In genomic region chr7:179209-179681, GRCh38 we compare ENCODE assay signal across 26 cellular contexts. TPM values are rescaled to one million over a fixed set of nuclear protein-coding genes. Genes with fewer than 3 reads are reported as not detected.
DNase-seq lines count a peak whose midpoint lies in the region; ATAC-seq and TF ChIP-seq lines count a peak whose summit lies in the region.
"Had no signal": no experiment of that assay in that cellular context is flagged by ENCODE, and none has a peak within 500 bp of the region (broad histone marks: within the 10 kb centered on the region; RNA-seq: fewer than 3 reads in every experiment).

No MANE protein-coding gene starts in this region.

- H2AFZ ChIP-seq in GM23338 = 0 out of 2 replicates have a peak overlapping the region, but pooled peaks have one; percentile 14

- H3K9ac ChIP-seq in adipocyte (ENCODE audit: low read length) = peak overlapping the region; percentile 11

- no peaks in the 10 kb centered on the region for H3K36me3 ChIP-seq in GM23338 (ENCODE audit: insufficient read depth)
- H3K36me3 ChIP-seq in adipocyte (ENCODE audit: control insufficient read depth, insufficient read depth, low read length, severe bottlenecking) = no peaks in the 10 kb centered on the region
- H3K36me3 ChIP-seq: BE2C had no signal

- H3K27ac Mint-ChIP-seq in GM23338 = peak overlapping the region; percentile 65; the same call in 1 of the 2 replicates
- H3K27ac Mint-ChIP-seq in activated CD4-positive, alpha-beta T cell treated with anti-CD3 and anti-CD28 coated beads, Interleukin-2, amount 10 ng/mL, durations not matched to agents 24 days and 14 days = no peak overlapping the region
- H3K27ac Mint-ChIP-seq: activated CD4-positive, alpha-beta T cell treated with anti-CD3 and anti-CD28 coated beads, Interleukin-2, amount 10 ng/mL, durations not matched to agents 7 days and 5 days; naive B cell; T-helper 2 cell treated with Interferon-gamma antibody and Interleukin-4, amounts not matched to agents 5 μg/mL and 100 μg/mL, for 36 hours had no signal

- ATAC-seq in GM23338 (no peak), right cardiac atrium (peak; percentile 63 to 81), sciatic nerve (peak; percentile 77)
- ATAC-seq: K562, SK-N-SH treated with all-trans-retinoic acid at 6 μM for 48 hours had no signal

- H3K4me2 ChIP-seq in GM23338 = no peak overlapping the region

- no peaks in the 10 kb centered on the region; the same call in 2 of the 3 replicates for H3K9me3 Mint-ChIP-seq in GM23338
- H3K9me3 Mint-ChIP-seq in activated CD4-positive, alpha-beta T cell treated with anti-CD3 and anti-CD28 coated beads, Interleukin-2, amount 10 ng/mL, durations not matched to agents 24 days and 14 days = no peaks in the 10 kb centered on the region
- H3K9me3 Mint-ChIP-seq: activated CD4-positive, alpha-beta T cell treated with anti-CD3 and anti-CD28 coated beads, Interleukin-2, amount 10 ng/mL, durations not matched to agents 7 days and 5 days; T-helper 2 cell treated with Interferon-gamma antibody and Interleukin-4, amounts not matched to agents 5 μg/mL and 100 μg/mL, for 36 hours had no signal

- H3K9me3 ChIP-seq in adipocyte (ENCODE audit: control insufficient read depth, low read length) = no peaks in the 10 kb centered on the region
- no peaks in the 10 kb centered on the region for H3K9me3 ChIP-seq in right cardiac atrium (ENCODE audit: control insufficient read depth, low read length)
- H3K9me3 ChIP-seq: BE2C had no signal

- H3K4me3 ChIP-seq in GM23338 (no peak overlapping the region), adipocyte (ENCODE audit: low read length) (no peak overlapping the region), right cardiac atrium (ENCODE audit: low read length) (no peak overlapping the region)
- H3K4me3 ChIP-seq: K562 had no signal

- no peak for DNase-seq in GM23338 (ENCODE audit: low spot score)
- DNase-seq in adipocyte (ENCODE audit: low read depth) = no peak
- peak in 2 of 3 donors; percentile 77 to 85 for DNase-seq in right cardiac atrium
- DNase-seq in sciatic nerve (ENCODE audit: low spot score) = no peak
- no peak for DNase-seq in activated CD4-positive, alpha-beta T cell treated with anti-CD3 and anti-CD28 coated beads for 4 hours
- no peak for DNase-seq in activated CD4-positive, alpha-beta T cell treated with anti-CD3 and anti-CD28 coated beads, Interleukin-2, amount 10 ng/mL, durations not matched to agents 24 days and 14 days
- DNase-seq in activated gamma-delta T cell treated with Interleukin-2 at 50 U/mL for 16 hours = no peak
- DNase-seq in hippocampal formation (lab: John Stamatoyannopoulos, UW) = no peak
- DNase-seq: ACHN; activated CD4-positive, alpha-beta T cell treated with anti-CD3 and anti-CD28 coated beads, Interleukin-2, amount 10 ng/mL, durations not matched to agents 7 days and 5 days; activated naive CD4-positive, alpha-beta T cell treated with Interleukin-2 at 50 U/mL for 16 hours; activated T-cell treated with anti-CD3 and anti-CD28 coated beads, Interleukin-2, amount 50 U/mL, for 48 hours; BE2C; effector memory CD4-positive, alpha-beta T cell; GDM1; H7; mesenchymal stem cell; naive B cell; NCI-H2081 treated with DMSO at 0.1 percent for 48 hours; occipital lobe; stimulated activated CD4-positive, alpha-beta T cell treated with anti-CD3 and anti-CD28 coated beads, Interleukin-2, amount 100 ng/mL, for 48 hours had no signal

- H3F3A ChIP-seq in GM23338 (replicated peaks; ENCODE audit: low read depth) = no peaks in the 10 kb centered on the region

- no peak for TF ChIP-seq CTCF in GM23338 (conservative IDR thresholded peaks at IDR 0.05; ENCODE audit: low read depth in 2 of 2)

- intact Hi-C loops in right cardiac atrium (cut with DNase I) (no loop called here), sciatic nerve (cut with DNase I) (no loop called here)
- intact Hi-C loops in activated CD4-positive, alpha-beta T cell treated with anti-CD3 and anti-CD28 coated beads, Interleukin-2, amount 10 ng/mL, durations not matched to agents 24 days and 14 days (cut with micrococcal nuclease) = no loop called here

- H3K79me2 ChIP-seq in GM23338 (replicated peaks; ENCODE audit: insufficient read depth) = no peaks in the 10 kb centered on the region

- H3K9me2 ChIP-seq in GM23338 (ENCODE audit: insufficient read depth) = no peaks in the 10 kb centered on the region

- no peaks in the 10 kb centered on the region for H3K27me3 ChIP-seq in GM23338 (ENCODE audit: insufficient read depth)
- peaks cover 33% of the 10 kb centered on the region for H3K27me3 ChIP-seq in adipocyte (replicated peaks; ENCODE audit: control insufficient read depth, insufficient read depth, low read length)
- no peaks in the 10 kb centered on the region for H3K27me3 ChIP-seq in right cardiac atrium (ENCODE audit: control insufficient read depth, insufficient read depth)
- H3K27me3 ChIP-seq: BE2C had no signal

- H3K27ac ChIP-seq in GM23338 (ENCODE audit: low read depth) = no peak overlapping the region
- H3K27ac ChIP-seq in right cardiac atrium (ENCODE audit: low read length) = no peak overlapping the region
- H3K27ac ChIP-seq: VCaP had no signal

- H3K36me3 Mint-ChIP-seq in GM23338 (ENCODE audit: low read depth) = no peaks in the 10 kb centered on the region
- H3K36me3 Mint-ChIP-seq in activated CD4-positive, alpha-beta T cell treated with anti-CD3 and anti-CD28 coated beads, Interleukin-2, amount 10 ng/mL, durations not matched to agents 24 days and 14 days (ENCODE audit: low read depth) = no peaks in the 10 kb centered on the region
- H3K36me3 Mint-ChIP-seq: naive B cell had no signal

- H4K20me1 ChIP-seq in GM23338 (replicated peaks; ENCODE audit: insufficient read depth) = no peaks in the 10 kb centered on the region

- WGBS in right cardiac atrium = 55% methylated on average over 19 of the region's 19 CpGs

- H3K4me3 Mint-ChIP-seq in GM23338 = no peak overlapping the region; the same call in 2 of the 3 replicates
- no peak overlapping the region for H3K4me3 Mint-ChIP-seq in activated CD4-positive, alpha-beta T cell treated with anti-CD3 and anti-CD28 coated beads, Interleukin-2, amount 10 ng/mL, durations not matched to agents 24 days and 14 days
- H3K4me3 Mint-ChIP-seq: activated CD4-positive, alpha-beta T cell treated with anti-CD3 and anti-CD28 coated beads, Interleukin-2, amount 10 ng/mL, durations not matched to agents 7 days and 5 days; T-helper 2 cell treated with Interferon-gamma antibody and Interleukin-4, amounts not matched to agents 5 μg/mL and 100 μg/mL, for 36 hours had no signal

- no peaks in the 10 kb centered on the region for H3K4me1 ChIP-seq in GM23338 (ENCODE audit: insufficient read depth)
- H3K4me1 ChIP-seq in adipocyte (ENCODE audit: control insufficient read depth, insufficient read depth, low read length) = peaks cover 3% of the 10 kb centered on the region
- H3K4me1 ChIP-seq in right cardiac atrium (ENCODE audit: control insufficient read depth, insufficient read depth, low read length) = no peaks in the 10 kb centered on the region
- H3K4me1 ChIP-seq: BE2C had no signal

- H3K4me1 Mint-ChIP-seq in GM23338 = peaks cover 11% of the 10 kb centered on the region
- H3K4me1 Mint-ChIP-seq in activated CD4-positive, alpha-beta T cell treated with anti-CD3 and anti-CD28 coated beads, Interleukin-2, amount 10 ng/mL, durations not matched to agents 24 days and 14 days = no peaks in the 10 kb centered on the region
- H3K4me1 Mint-ChIP-seq: activated CD4-positive, alpha-beta T cell treated with anti-CD3 and anti-CD28 coated beads, Interleukin-2, amount 10 ng/mL, durations not matched to agents 7 days and 5 days; naive B cell had no signal

- peaks cover 29% of the 10 kb centered on the region for H3K27me3 Mint-ChIP-seq in GM23338 (ENCODE audit: insufficient read depth, low read depth, poor library complexity)
- H3K27me3 Mint-ChIP-seq in activated CD4-positive, alpha-beta T cell treated with anti-CD3 and anti-CD28 coated beads, Interleukin-2, amount 10 ng/mL, durations not matched to agents 24 days and 14 days = no peaks in the 10 kb centered on the region
- H3K27me3 Mint-ChIP-seq: activated CD4-positive, alpha-beta T cell treated with anti-CD3 and anti-CD28 coated beads, Interleukin-2, amount 10 ng/mL, durations not matched to agents 7 days and 5 days had no signal

TF ChIP-seq in GM23338, 12 proteins besides CTCF, POLR2A, EP300 and RAD21:
- TF ChIP-seq EZH2phosphoT487 (IDR thresholded peaks at IDR 0.05; ENCODE audit: unreplicated experiment) (no peak), ZNF114 (CRISPR knock-in tag; IDR thresholded peaks at IDR 0.05) (no peak), REST (IDR thresholded peaks at IDR 0.05; ENCODE audit: unreplicated experiment) (no peak), STAT1 (IDR thresholded peaks at IDR 0.05; ENCODE audit: unreplicated experiment) (no peak), EZH2 (IDR thresholded peaks at IDR 0.05; ENCODE audit: low read depth, unreplicated experiment) (no peak)

RNA-seq across cellular contexts. Expression of gene FAM20C, which starts 13.1 kb away (rescaled TPM):
- 24.8 and 26.8 TPM in 2 replicates for total RNA-seq in GM23338 (2014; rRNA removed; shearing (Covaris generic))
- polyA plus RNA-seq in GM23338 (2016; fragmentation: Nextera tagmentation; extraction: Ambion mirVana) (7.6 and 8.0 TPM in 2 replicates), right cardiac atrium (17.6 TPM)
- total RNA-seq in right cardiac atrium (10 to 100 TPM; 25.3 to 46.3 (median 33.9) TPM), sciatic nerve (57.0 TPM)
- total RNA-seq in activated CD4-positive, alpha-beta T cell treated with anti-CD3 and anti-CD28 coated beads, Interleukin-2, amount 10 ng/mL, durations not matched to agents 24 days and 14 days = 0.88 and 1.0 TPM in 2 replicates
- total RNA-seq: OCI-LY7 had no signal
- polyA plus RNA-seq: K562 had no signal

Comparison
In these comparisons a context has a peak if more than half of its experiments do, and no peak if none do; other contexts are left out.
1. DNase-seq: peak in right cardiac atrium (2 of 3); none in GM23338 (single experiment), adipocyte (single experiment), sciatic nerve (single experiment), activated CD4-positive, alpha-beta T cell treated with anti-CD3 and anti-CD28 coated beads for 4 hours (0 of 2), activated CD4-positive, alpha-beta T cell treated with anti-CD3 and anti-CD28 coated beads, Interleukin-2, amount 10 ng/mL, durations not matched to agents 24 days and 14 days (single experiment), activated gamma-delta T cell treated with Interleukin-2 at 50 U/mL for 16 hours (single experiment) and hippocampal formation (0 of 2).
2. RNA of gene FAM20C, which starts 13.1 kb away (total RNA-seq): 57.0 TPM in sciatic nerve (single experiment), 25.3 to 46.3 TPM in right cardiac atrium and 24.8 to 26.8 TPM in GM23338; 0.88 to 1.0 TPM in activated CD4-positive, alpha-beta T cell treated with anti-CD3 and anti-CD28 coated beads, Interleukin-2, amount 10 ng/mL, durations not matched to agents 24 days and 14 days; every median in the first group is over 10 times any median in the second.